In genomic region chr11:44609028-44609782, GRCh38 we compare ENCODE assay signal across 8 cellular contexts.
DNase-seq lines count a peak whose midpoint lies in the region; ATAC-seq lines count a peak whose summit lies in the region.

No MANE protein-coding gene starts in this region.

- H3K4me3 Mint-ChIP-seq in dendritic cell treated with granulocyte-macrophage colony-stimulating factor and Interleukin-4, amounts not matched to agents 40 ng/mL and 50 ng/mL, for 4 days: no peak overlapping the region

- H3K27ac Mint-ChIP-seq in dendritic cell treated with granulocyte-macrophage colony-stimulating factor and Interleukin-4, amounts not matched to agents 40 ng/mL and 50 ng/mL, for 4 days: peak overlapping the region; percentile 9

- H3K9me3 ChIP-seq in KOPT-K1 (ENCODE audit: insufficient read depth, low read length, poor library complexity, severe bottlenecking): no peaks in the 10 kb centered on the region

- peaks cover 14% of the 10 kb centered on the region for H3K36me3 Mint-ChIP-seq in dendritic cell treated with granulocyte-macrophage colony-stimulating factor and Interleukin-4, amounts not matched to agents 40 ng/mL and 50 ng/mL, for 4 days (ENCODE audit: low read depth)

- H3K9me3 Mint-ChIP-seq in dendritic cell treated with granulocyte-macrophage colony-stimulating factor and Interleukin-4, amounts not matched to agents 40 ng/mL and 50 ng/mL, for 4 days: no peaks in the 10 kb centered on the region

- H3K36me3 ChIP-seq in KOPT-K1 (ENCODE audit: insufficient read depth, low read length): peaks cover 100% of the 10 kb centered on the region

- no peaks in the 10 kb centered on the region for H3K27me3 Mint-ChIP-seq in dendritic cell treated with granulocyte-macrophage colony-stimulating factor and Interleukin-4, amounts not matched to agents 40 ng/mL and 50 ng/mL, for 4 days

- peaks cover 27% of the 10 kb centered on the region for H3K4me1 Mint-ChIP-seq in dendritic cell treated with granulocyte-macrophage colony-stimulating factor and Interleukin-4, amounts not matched to agents 40 ng/mL and 50 ng/mL, for 4 days (ENCODE audit: low read depth)

- intact Hi-C loops in dendritic cell treated with granulocyte-macrophage colony-stimulating factor and Interleukin-4, amounts not matched to agents 40 ng/mL and 50 ng/mL, for 4 days (cut with micrococcal nuclease): no loop called here

- H3K27ac ChIP-seq in KOPT-K1 (ENCODE audit: low read depth, low read length, poor library complexity, severe bottlenecking): peak overlapping the region; percentile 13

- ATAC-seq in GM18499 (IDR thresholded peaks at IDR 0.05; ENCODE audit: insufficient read depth, unreplicated experiment): peak; percentile 29
- peak; percentile 46 for ATAC-seq in GM21526 (IDR thresholded peaks at IDR 0.05; ENCODE audit: low FRiP score, unreplicated experiment)

- DNase-seq in hypothalamus (lab: John Stamatoyannopoulos, UW) (no peak), NCI-H1417 treated with DMSO at 0.1 percent for 48 hours (lab: John Stamatoyannopoulos, UW) (no peak), foreskin melanocyte (no peak), hippocampal formation (lab: John Stamatoyannopoulos, UW) (no peak)
